Comparison of ENCODE assay signal across 9 cellular contexts in the genomic region with DNA sequence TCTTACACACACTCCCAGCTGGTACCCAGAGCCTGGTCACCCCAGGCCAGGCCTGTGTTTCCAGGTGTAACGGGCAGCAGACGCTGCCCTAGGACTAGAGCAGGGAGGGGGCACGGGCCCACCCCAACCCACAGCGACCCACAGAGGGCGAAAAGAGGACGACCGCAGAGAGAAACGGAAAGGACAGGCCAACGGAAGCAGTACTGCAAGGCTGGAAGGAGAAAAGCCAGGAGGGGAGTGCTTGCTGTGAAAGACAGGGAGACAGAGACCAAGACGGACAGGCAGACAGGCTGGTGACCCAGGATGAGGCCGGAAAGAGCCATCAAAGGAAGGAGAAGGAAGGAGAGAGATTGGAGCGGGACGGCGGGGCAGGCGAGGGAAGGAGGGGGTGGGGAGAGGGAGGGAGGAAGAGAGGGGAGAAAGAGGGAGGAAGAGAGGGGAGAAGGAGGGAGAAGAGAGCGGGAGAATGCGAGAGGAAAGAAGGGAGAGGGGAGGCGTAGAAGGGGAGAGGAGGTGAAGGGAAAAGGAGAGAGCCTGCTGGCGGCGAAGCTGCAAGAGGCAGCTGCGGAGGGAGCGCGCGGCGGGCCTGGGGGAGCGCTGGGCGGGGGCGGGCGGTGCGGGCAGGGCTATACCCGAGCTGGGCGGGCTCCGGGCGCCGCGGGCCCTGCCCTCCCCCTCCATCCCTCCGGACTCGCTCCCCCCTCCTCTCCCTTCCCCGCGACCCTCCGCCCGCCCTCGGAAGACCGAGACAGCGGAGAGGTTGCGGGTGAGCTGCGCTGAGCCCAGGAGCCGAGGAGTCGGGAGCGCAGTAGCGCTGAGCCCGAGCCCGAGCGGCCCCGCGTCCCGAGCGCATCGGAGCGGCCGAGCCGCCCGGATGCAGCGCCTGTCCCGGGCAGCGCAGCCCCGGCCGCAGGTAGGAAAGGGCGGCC. TPM values are rescaled to one million over a fixed set of nuclear protein-coding genes. Genes with fewer than 3 reads are reported as not detected.
A peak's percentile ranks its signal among the peaks of the same experiment; 100 is the strongest.
DNase-seq lines count a peak whose midpoint lies in the region; ATAC-seq, FAIRE-seq and TF ChIP-seq lines count a peak whose summit lies in the region.
"Had no signal": no experiment of that assay in that cellular context is flagged by ENCODE, and none has a peak within 500 bp of the region (broad histone marks: within the 10 kb centered on the region; RNA-seq: fewer than 3 reads in every experiment).

A gene (plus strand): TSS at position 732 of the 929 bp plus-strand sequence. CDS start 24,464 bp downstream, outside the sequence.

- intact Hi-C loops in PC-3 (cut with micrococcal nuclease) = no loop called here

- H3K36me3 ChIP-seq in BLaER1 treated with 17β-estradiol and CSF1 and Interleukin-3, amounts not matched to agents 10 nM and 100 nM = no peaks in the 10 kb centered on the region
- H3K36me3 ChIP-seq in PC-3 (ENCODE audit: low read depth, low read length) = no peaks in the 10 kb centered on the region
- H3K36me3 ChIP-seq in osteoblast (ENCODE audit: insufficient read depth, low read length) = no peaks in the 10 kb centered on the region
- no peaks in the 10 kb centered on the region for H3K36me3 ChIP-seq in small intestine (ENCODE audit: control insufficient read depth in 2 of 2, insufficient read depth in 2 of 2, low read length in 2 of 2)

- CTCF ChIA-PET in PC-3 (lab: Charles Lee) = no interaction called here

- peaks cover 0 to 14% (median 5%) of the 10 kb centered on the region in 10 experiments; a peak in 9 of 20 replicates for H3K4me1 ChIP-seq in BLaER1 treated with 17β-estradiol and CSF1 and Interleukin-3, amounts not matched to agents 10 nM and 100 nM
- H3K4me1 ChIP-seq in PC-3 (ENCODE audit: insufficient read depth, low read length) (no peaks in the 10 kb centered on the region), osteoblast (ENCODE audit: insufficient read depth, low read length) (no peaks in the 10 kb centered on the region), small intestine (ENCODE audit: control insufficient read depth in 2 of 2, insufficient read depth in 1 of 2, low read depth in 1 of 2, low read length in 1 of 2) (no peaks in the 10 kb centered on the region)

- no peak for DNase-seq in PC-3
- peak; percentile 58 for DNase-seq in glutamatergic neuron
- DNase-seq in osteoblast (ENCODE audit: insufficient read length, low spot score, missing footprints) = no peak
- DNase-seq in SW480 (ENCODE audit: low spot score) = no peak
- DNase-seq in small intestine = no peak
- DNase-seq in activated CD4-positive, alpha-beta T cell treated with anti-CD3 and anti-CD28 coated beads for 48 hours = no peak
- DNase-seq: activated CD4-positive, alpha-beta T cell treated with anti-CD3 and anti-CD28 coated beads, Interleukin-2, amount 50 U/mL, for 4 hours had no signal

- H3K27ac Mint-ChIP-seq in glutamatergic neuron (ENCODE audit: unreplicated experiment) = peak within 1 kb of the TSS; percentile 38

- no TSS peak for BruUV-seq in PC-3 (replicated peaks; lab: Mats Ljungman, UMichigan)

- peaks cover 0 to 7% (median 0%) of the 10 kb centered on the region in 11 experiments; a peak in 5 of 22 replicates for H4K20me1 ChIP-seq in BLaER1 treated with 17β-estradiol and CSF1 and Interleukin-3, amounts not matched to agents 10 nM and 100 nM
- H4K20me1 ChIP-seq in PC-3 (ENCODE audit: low read length) (no peaks in the 10 kb centered on the region), osteoblast (ENCODE audit: insufficient read depth, low read length) (no peaks in the 10 kb centered on the region)

- peak within 1 kb of the TSS; percentile 29 to 65 (median 52); a peak in 18 of 20 replicates for H3K4me3 ChIP-seq in BLaER1 treated with 17β-estradiol and CSF1 and Interleukin-3, amounts not matched to agents 10 nM and 100 nM
- H3K4me3 ChIP-seq in PC-3 (ENCODE audit: low read length) = no peak within 1 kb of the TSS
- peak within 1 kb of the TSS; percentile 35 for H3K4me3 ChIP-seq in osteoblast (ENCODE audit: insufficient read depth, low read length)
- H3K4me3 ChIP-seq in small intestine (ENCODE audit: low read depth in 1 of 2, low read length in 2 of 2) = peak within 1 kb of the TSS in 1 of 2 donors; percentile 5

- peaks cover 22% of the 10 kb centered on the region for H3K27me3 Mint-ChIP-seq in glutamatergic neuron (ENCODE audit: unreplicated experiment)

- H3K9me3 ChIP-seq in BLaER1 treated with 17β-estradiol and CSF1 and Interleukin-3, amounts not matched to agents 10 nM and 100 nM (replicated peaks in 1 of 11) = no peaks in the 10 kb centered on the region
- H3K9me3 ChIP-seq in PC-3 (ENCODE audit: low read length) (no peaks in the 10 kb centered on the region), osteoblast (ENCODE audit: low read depth, low read length) (no peaks in the 10 kb centered on the region), small intestine (ENCODE audit: control insufficient read depth, low read depth) (no peaks in the 10 kb centered on the region)

- H3K9ac ChIP-seq in BLaER1 treated with 17β-estradiol and CSF1 and Interleukin-3, amounts not matched to agents 10 nM and 100 nM = no peak within 1 kb of the TSS
- no peak within 1 kb of the TSS for H3K9ac ChIP-seq in PC-3 (ENCODE audit: low read length)

- H3K9me2 ChIP-seq in PC-3 (replicated peaks; ENCODE audit: low read length) = no peaks in the 10 kb centered on the region

- peak within 1 kb of the TSS; percentile 94 for H3K4me3 Mint-ChIP-seq in glutamatergic neuron (ENCODE audit: unreplicated experiment)

- WGBS in small intestine, 3 donors = 1 to 2% (median 2%) methylated on average over 29 to 66 of the region's 69 CpGs

- FAIRE-seq in small intestine (lab: Jason Lieb, UNC) = no peak

- H3K27ac ChIP-seq in BLaER1 treated with 17β-estradiol and CSF1 and Interleukin-3, amounts not matched to agents 10 nM and 100 nM = no peak within 1 kb of the TSS
- no peak within 1 kb of the TSS for H3K27ac ChIP-seq in PC-3 (ENCODE audit: low read length)
- no peak within 1 kb of the TSS for H3K27ac ChIP-seq in osteoblast (ENCODE audit: low read depth, low read length)
- no peak within 1 kb of the TSS for H3K27ac ChIP-seq in small intestine (ENCODE audit: low read depth in 1 of 2, low read length in 1 of 2)

- ATAC-seq in PC-3 = peak; percentile 48
- no peak for ATAC-seq in HG02588 (IDR thresholded peaks at IDR 0.05; ENCODE audit: unreplicated experiment)

- H3K27me3 ChIP-seq in BLaER1 treated with 17β-estradiol and CSF1 and Interleukin-3, amounts not matched to agents 10 nM and 100 nM = peaks cover 38 to 52% (median 46%) of the 10 kb centered on the region in 11 experiments
- H3K27me3 ChIP-seq in PC-3 (ENCODE audit: low read length) (peaks cover 74% of the 10 kb centered on the region), osteoblast (ENCODE audit: insufficient read depth, low read length) (peaks cover 73% of the 10 kb centered on the region), small intestine (ENCODE audit: control insufficient read depth in 2 of 2, insufficient read depth in 2 of 2, low read length in 2 of 2) (peaks cover 0 to 23% of the 10 kb centered on the region in 2 donors)

- no peaks in the 10 kb centered on the region for H3F3A ChIP-seq in PC-3 (ENCODE audit: low read length, unreplicated experiment)

- no peak for TF ChIP-seq CTCF in PC-3 (conservative IDR thresholded peaks at IDR 0.05; ENCODE audit: low read depth, low read length)
- TF ChIP-seq CTCF in glutamatergic neuron (IDR thresholded peaks at IDR 0.05; ENCODE audit: partially characterized antibody, unreplicated experiment) = peak; percentile 33
- TF ChIP-seq CTCF in osteoblast (IDR thresholded peaks at IDR 0.05; ENCODE audit: extremely low read depth, low read depth, low read length) = no peak

- H3K4me1 Mint-ChIP-seq in glutamatergic neuron (ENCODE audit: low read depth, unreplicated experiment) = peaks cover 6% of the 10 kb centered on the region

- no peaks in the 10 kb centered on the region for H3K79me2 ChIP-seq in PC-3 (ENCODE audit: low read length)
- H3K79me2 ChIP-seq in osteoblast (ENCODE audit: insufficient read depth, low read length) = no peaks in the 10 kb centered on the region

- H3K4me2 ChIP-seq in BLaER1 treated with 17β-estradiol and CSF1 and Interleukin-3, amounts not matched to agents 10 nM and 100 nM = peak within 1 kb of the TSS; percentile 58 to 78 (median 69)
- no peak within 1 kb of the TSS for H3K4me2 ChIP-seq in PC-3 (ENCODE audit: low read length)
- H3K4me2 ChIP-seq in osteoblast (ENCODE audit: insufficient read depth, low read length) = peak within 1 kb of the TSS; percentile 43

- POLR2A ChIA-PET in PC-3 (lab: Charles Lee; ENCODE audit: unreplicated experiment) = no interaction called here

- H2AFZ ChIP-seq in PC-3 (ENCODE audit: low read length) = no peak within 1 kb of the TSS
- H2AFZ ChIP-seq in osteoblast (ENCODE audit: low read length) = peak within 1 kb of the TSS; percentile 47

- H3K36me3 Mint-ChIP-seq in glutamatergic neuron (ENCODE audit: unreplicated experiment) = peaks cover 4% of the 10 kb centered on the region

- peaks cover 3% of the 10 kb centered on the region for H3K9me3 Mint-ChIP-seq in glutamatergic neuron (ENCODE audit: unreplicated experiment)

RNA-seq across cellular contexts. Expression of the gene that starts here (rescaled TPM):
- not detected in 2 replicates for total RNA-seq in PC-3 (2014; rRNA removed)
- 0.15 TPM for total RNA-seq in glutamatergic neuron (ENCODE audit: unreplicated experiment)
- total RNA-seq in osteoblast = not detected in 2 replicates
- under 1 TPM in 1 of 3 donors, not detected in 2; 0.27 TPM for polyA plus RNA-seq in small intestine

Comparison
In these comparisons a context has a peak if more than half of its experiments do, and no peak if none do; other contexts are left out.
1. Peak in ATAC-seq in PC-3; RNA of the gene not detected or under 1 TPM.
2. Peak in DNase-seq in glutamatergic neuron; RNA of the gene not detected or under 1 TPM.